In the genomic region with DNA sequence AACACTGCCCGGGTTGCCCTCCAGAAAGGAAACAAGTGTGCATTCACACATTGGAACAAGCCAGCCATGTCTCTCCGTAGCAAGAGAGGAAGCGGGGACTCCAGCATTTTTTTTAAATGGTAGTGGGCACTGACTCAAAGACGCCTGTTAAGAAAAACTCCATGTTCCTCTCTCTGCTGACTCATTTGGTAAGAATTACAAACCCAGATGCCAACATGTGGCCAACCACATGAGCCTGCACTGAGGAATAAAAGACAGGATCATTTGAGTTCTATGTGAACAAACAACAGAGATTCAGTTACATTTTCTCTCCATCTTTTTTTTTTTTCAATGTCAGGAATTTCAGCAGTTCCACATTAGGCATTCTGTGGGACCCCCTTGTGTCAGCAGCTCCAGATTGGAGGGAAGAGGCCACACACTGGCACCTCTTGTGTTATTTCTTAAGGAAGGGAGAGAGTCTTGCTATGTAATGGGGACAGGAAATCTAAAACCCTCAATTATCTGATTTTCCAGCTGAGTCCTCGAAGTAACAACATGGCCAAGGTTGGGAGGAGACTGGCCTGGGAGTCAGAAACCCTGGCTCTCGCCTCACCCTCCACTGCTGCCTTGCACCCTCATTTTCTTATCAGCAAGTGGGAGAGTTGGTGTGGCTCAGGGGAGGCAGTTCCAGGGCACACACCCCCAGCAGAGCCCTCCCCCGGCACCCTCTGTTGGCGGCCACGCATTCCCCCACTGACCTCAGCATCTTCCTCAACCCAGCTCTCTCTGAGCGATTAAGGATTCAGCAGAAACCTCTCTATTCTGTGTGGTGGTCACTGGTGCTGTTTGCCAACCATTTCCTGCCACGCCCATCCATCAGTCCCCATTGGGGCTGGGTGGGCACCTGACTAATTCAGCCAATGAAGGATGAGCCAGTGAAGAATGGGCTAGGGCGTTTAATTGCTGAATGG, we compare ENCODE assay signal across 11 cellular contexts.
A peak's percentile ranks its signal among the peaks of the same experiment; 100 is the strongest.
DNase-seq lines count a peak whose midpoint lies in the region; ATAC-seq and TF ChIP-seq lines count a peak whose summit lies in the region.
"Had no signal": no experiment of that assay in that cellular context is flagged by ENCODE, and none has a peak within 500 bp of the region (broad histone marks: within the 10 kb centered on the region; RNA-seq: fewer than 3 reads in every experiment).

No MANE protein-coding gene starts in this region.

- ATAC-seq in stimulated activated naive B cell treated with anti-CD40 and anti-IgM and Interleukin-4, amounts not matched to agents 10 μg/mL and 1 μg/mL and 100 μg/mL, for 72 hours (replicated peaks) = no peak
- no peak for ATAC-seq in GM21447 (IDR thresholded peaks at IDR 0.05; ENCODE audit: unreplicated experiment)

- no peaks in the 10 kb centered on the region for H3K4me1 Mint-ChIP-seq in stimulated activated naive B cell treated with anti-CD40 and anti-IgM and Interleukin-4, amounts not matched to agents 10 μg/mL and 1 μg/mL and 100 μg/mL, for 72 hours

- no peaks in the 10 kb centered on the region for H3K36me3 Mint-ChIP-seq in stimulated activated naive B cell treated with anti-CD40 and anti-IgM and Interleukin-4, amounts not matched to agents 10 μg/mL and 1 μg/mL and 100 μg/mL, for 72 hours

- no peak overlapping the region for H3K4me3 ChIP-seq in HFF-Myc (replicated peaks; ENCODE audit: low read depth, low read length)

- no peak for TF ChIP-seq CTCF in HFF-Myc (IDR thresholded peaks at IDR 0.05; ENCODE audit: low read depth, low read length, missing control alignments)

- no peaks in the 10 kb centered on the region for H3K9me3 Mint-ChIP-seq in stimulated activated naive B cell treated with anti-CD40 and anti-IgM and Interleukin-4, amounts not matched to agents 10 μg/mL and 1 μg/mL and 100 μg/mL, for 72 hours
- H3K9me3 Mint-ChIP-seq: T-helper 1 cell treated with Interleukin-12 subunit alpha and Interleukin-12 subunit beta and Interleukin-4 antibody, amounts not matched to agents 30 μg/mL and 1 μg/mL, for 36 hours had no signal

- peak; percentile 70 for DNase-seq in HFF-Myc (ENCODE audit: extremely low read depth, low read depth)
- peak; percentile 86 for DNase-seq in amniotic epithelial cell (ENCODE audit: low read depth)
- DNase-seq in foreskin melanocyte = peak; percentile 93
- no peak for DNase-seq in stimulated activated naive B cell treated with anti-CD40 and anti-IgM and Interleukin-4, amounts not matched to agents 10 μg/mL and 1 μg/mL and 100 μg/mL, for 72 hours
- no peak for DNase-seq in NCI-H128 (lab: John Stamatoyannopoulos, UW; ENCODE audit: unreplicated experiment)
- DNase-seq in stimulated activated CD4-positive, alpha-beta T cell treated with anti-CD3 and anti-CD28 coated beads, Interleukin-4, amount 100 ng/mL, for 1 hour = no peak
- DNase-seq: activated T-cell treated with anti-CD3 and anti-CD28 coated beads, Interleukin-2, amount 50 U/mL, for 1 hour; GF-D8; NCI-H510A treated with DMSO at 0.1 percent for 48 hours had no signal

- peaks cover 7 to 8% of the 10 kb centered on the region in 2 donors for H3K27me3 Mint-ChIP-seq in stimulated activated naive B cell treated with anti-CD40 and anti-IgM and Interleukin-4, amounts not matched to agents 10 μg/mL and 1 μg/mL and 100 μg/mL, for 72 hours

- no peak overlapping the region for H3K4me3 Mint-ChIP-seq in stimulated activated naive B cell treated with anti-CD40 and anti-IgM and Interleukin-4, amounts not matched to agents 10 μg/mL and 1 μg/mL and 100 μg/mL, for 72 hours
- H3K4me3 Mint-ChIP-seq: T-helper 1 cell treated with Interleukin-12 subunit alpha and Interleukin-12 subunit beta and Interleukin-4 antibody, amounts not matched to agents 30 μg/mL and 1 μg/mL, for 36 hours had no signal

- H3K27ac Mint-ChIP-seq in stimulated activated naive B cell treated with anti-CD40 and anti-IgM and Interleukin-4, amounts not matched to agents 10 μg/mL and 1 μg/mL and 100 μg/mL, for 72 hours = peak overlapping the region; percentile 51
- H3K27ac Mint-ChIP-seq: T-helper 1 cell treated with Interleukin-12 subunit alpha and Interleukin-12 subunit beta and Interleukin-4 antibody, amounts not matched to agents 30 μg/mL and 1 μg/mL, for 36 hours had no signal

Comparison
In these comparisons a context has a peak if more than half of its experiments do, and no peak if none do; other contexts are left out.
1. DNase-seq: peak in HFF-Myc (single experiment), amniotic epithelial cell (single experiment) and foreskin melanocyte (single experiment); none in stimulated activated naive B cell treated with anti-CD40 and anti-IgM and Interleukin-4, amounts not matched to agents 10 μg/mL and 1 μg/mL and 100 μg/mL, for 72 hours (single experiment), NCI-H128 (single experiment) and stimulated activated CD4-positive, alpha-beta T cell treated with anti-CD3 and anti-CD28 coated beads, Interleukin-4, amount 100 ng/mL, for 1 hour (single experiment).